In genomic region chr9:130824079-130824478, GRCh38 we compare ENCODE assay signal across 11 cellular contexts. TPM values are rescaled to one million over a fixed set of nuclear protein-coding genes. Genes with fewer than 3 reads are reported as not detected.
DNase-seq lines count a peak whose midpoint lies in the region; ATAC-seq, FAIRE-seq and TF ChIP-seq lines count a peak whose summit lies in the region.
"Had no signal": no experiment of that assay in that cellular context is flagged by ENCODE, and none has a peak within 500 bp of the region (broad histone marks: within the 10 kb centered on the region; RNA-seq: fewer than 3 reads in every experiment).

No MANE protein-coding gene starts in this region.

- no peaks in the 10 kb centered on the region for H3K79me2 ChIP-seq in K562 (ENCODE audit: control insufficient read depth, insufficient read depth, low read length)

- no peak for TF ChIP-seq RAD21 in K562 (CRISPR knock-in tag; conservative IDR thresholded peaks at IDR 0.05 in 1 of 2, IDR thresholded peaks at IDR 0.05 in 1 of 2)

- H4K20me1 ChIP-seq in K562 (replicated peaks; ENCODE audit: control insufficient read depth, insufficient read depth, low read length): peaks cover 4% of the 10 kb centered on the region; the same call in 1 of the 2 replicates

- no peak overlapping the region for H3K4me2 ChIP-seq in K562 (ENCODE audit: insufficient read depth, low read length)
- peak overlapping the region; percentile 79 for H3K4me2 ChIP-seq in skeletal muscle satellite cell (ENCODE audit: low read length)

- no peak overlapping the region for H3K4me3 Mint-ChIP-seq in activated naive CD4-positive, alpha-beta T cell treated with anti-CD3 and anti-CD28 coated beads for 36 hours

- peaks cover 6% of the 10 kb centered on the region for H3K36me3 Mint-ChIP-seq in activated naive CD4-positive, alpha-beta T cell treated with anti-CD3 and anti-CD28 coated beads for 36 hours (ENCODE audit: low read depth)

- peak overlapping the region; percentile 42; the same call in 1 of the 2 replicates for H3K27ac ChIP-seq in HEK293 (ENCODE audit: extremely low read depth, low read depth, low read length)
- peak overlapping the region; percentile 29; the same call in 1 of the 3 replicates for H3K27ac ChIP-seq in K562 (ENCODE audit: extremely low read depth, low read depth, low read length)
- H3K27ac ChIP-seq in iPS-20b (ENCODE audit: low read length): peak overlapping the region; percentile 77

- H3K9ac ChIP-seq in K562 (ENCODE audit: insufficient read depth in 1 of 2, low read depth in 2 of 2, low read length in 2 of 2): peak overlapping the region in 1 of 2 experiments; percentile 1; a peak in 1 of 4 replicates
- H3K9ac ChIP-seq in iPS-20b (ENCODE audit: low read depth, low read length): peak overlapping the region; percentile 60; the same call in 1 of the 2 replicates
- peak overlapping the region; percentile 59 for H3K9ac ChIP-seq in skeletal muscle satellite cell (ENCODE audit: low read depth, low read length)

- in situ Hi-C loops in K562 (cut with MboI): no loop called here

- TF ChIP-seq CTCF in HEK293 (tag by site-specific recombination; IDR thresholded peaks at IDR 0.05) (no peak), K562 (IDR thresholded peaks at IDR 0.05 in 2 of 3, conservative IDR thresholded peaks at IDR 0.05 in 1 of 3; ENCODE audit: insufficient read depth in 2 of 3, low read depth in 1 of 3, low read length in 3 of 3) (no peak)

- BruUV-seq in K562 (replicated peaks; lab: Mats Ljungman, UMichigan): no TSS peak

- DNase-seq in K562 (ENCODE audit: extremely low read depth in 1 of 4, low spot score in 3 of 4): no peak
- DNase-seq in activated naive CD4-positive, alpha-beta T cell treated with anti-CD3 and anti-CD28 coated beads for 36 hours: no peak
- DNase-seq: activated CD4-positive, alpha-beta T cell treated with anti-CD3 and anti-CD28 coated beads for 4 hours; COR-L47 had no signal

- no peak for TF ChIP-seq POLR2A in K562 (conservative IDR thresholded peaks at IDR 0.05)

- H3K9me3 Mint-ChIP-seq in activated naive CD4-positive, alpha-beta T cell treated with anti-CD3 and anti-CD28 coated beads for 36 hours: peaks cover 8% of the 10 kb centered on the region

- CTCF ChIA-PET in HEK293 (lab: Yijun Ruan, JAX): interaction anchor here (0.6 to 2.4 kb wide), 6 partner anchors 42 to 174 kb away, joined by 3 to 18 read pairs (median 6); no protein-coding TSS in a partner anchor
- CTCF ChIA-PET in K562 (lab: Yijun Ruan, JAX; ENCODE audit: low intra/inter-chr PET ratio): no interaction called here
- CTCF ChIA-PET in activated naive CD4-positive, alpha-beta T cell treated with anti-CD3 and anti-CD28 coated beads for 36 hours (lab: Charles Lee): interaction anchor here (0.6 to 0.7 kb wide), 2 partner anchors 9 to 123 kb away, joined by 3 to 4 read pairs; no protein-coding TSS in a partner anchor

- no peaks in the 10 kb centered on the region for H3K27me3 ChIP-seq in K562 (ENCODE audit: control insufficient read depth in 2 of 2, insufficient read depth in 2 of 2, low read length in 2 of 2)
- H3K27me3 ChIP-seq in iPS-20b (ENCODE audit: insufficient read depth, low read length): no peaks in the 10 kb centered on the region
- H3K27me3 ChIP-seq in skeletal muscle satellite cell (ENCODE audit: control insufficient read depth, insufficient read depth, low read length): no peaks in the 10 kb centered on the region

- TF ChIP-seq EP300 in K562 (IDR thresholded peaks at IDR 0.05; ENCODE audit: low read length): no peak

- H3K9me1 ChIP-seq in K562 (ENCODE audit: control insufficient read depth, insufficient read depth, low read length): peaks cover 5% of the 10 kb centered on the region

- H2AFZ ChIP-seq in K562 (ENCODE audit: low read depth, low read length): no peak overlapping the region

- H3K4me1 ChIP-seq in HEK293 (ENCODE audit: control insufficient read depth, insufficient read depth, low read length): no peaks in the 10 kb centered on the region
- H3K4me1 ChIP-seq in K562 (replicated peaks in 1 of 2; ENCODE audit: control insufficient read depth in 2 of 2, insufficient read depth in 2 of 2, low read length in 2 of 2): peaks cover 15 to 20% of the 10 kb centered on the region in 2 experiments
- H3K4me1 ChIP-seq in iPS-20b (ENCODE audit: insufficient read depth, low read length): peaks cover 32% of the 10 kb centered on the region; the same call in 1 of the 2 replicates
- H3K4me1 ChIP-seq in skeletal muscle satellite cell (ENCODE audit: control insufficient read depth, insufficient read depth, low read length): peaks cover 31% of the 10 kb centered on the region

- no peaks in the 10 kb centered on the region for H3K27me3 Mint-ChIP-seq in activated naive CD4-positive, alpha-beta T cell treated with anti-CD3 and anti-CD28 coated beads for 36 hours (ENCODE audit: low read depth)

- 56% methylated on average over 2 of the region's 2 CpGs for WGBS in K562 (ENCODE audit: insufficient coverage, low coverage, missing lambda C conversion rate)

- H3K9me3 ChIP-seq in HEK293 (ENCODE audit: control insufficient read depth, insufficient read depth, low read depth, low read length) (no peaks in the 10 kb centered on the region), K562 (replicated peaks; ENCODE audit: control insufficient read depth, insufficient read depth, low read depth, low read length) (peaks cover 7% of the 10 kb centered on the region; the same call in 1 of the 2 replicates), iPS-20b (ENCODE audit: insufficient read depth, low read depth, low read length) (no peaks in the 10 kb centered on the region; the same call in 1 of the 2 replicates), skeletal muscle satellite cell (replicated peaks; ENCODE audit: low read length) (no peaks in the 10 kb centered on the region)

- H3K36me3 ChIP-seq in HEK293 (ENCODE audit: control insufficient read depth in 2 of 2, insufficient read depth in 1 of 2, low read length in 2 of 2) (no peaks in the 10 kb centered on the region), K562 (ENCODE audit: control insufficient read depth, insufficient read depth, low read length) (peaks cover 17% of the 10 kb centered on the region; the same call in 1 of the 3 replicates), iPS-20b (ENCODE audit: insufficient read depth, low read depth, low read length) (no peaks in the 10 kb centered on the region), skeletal muscle satellite cell (ENCODE audit: insufficient read depth, low read length) (no peaks in the 10 kb centered on the region)

- H3K4me3 ChIP-seq in HEK293 (ENCODE audit: low read depth, low read length) (no peak overlapping the region), K562 (no peak overlapping the region), iPS-20b (ENCODE audit: low read length) (peak overlapping the region; percentile 46; the same call in 1 of the 2 replicates), skeletal muscle satellite cell (ENCODE audit: low read length) (no peak overlapping the region)
- H3K4me3 ChIP-seq: lung had no signal

- POLR2A ChIA-PET in HEK293 (lab: Yijun Ruan, JAX): interaction anchor here (1.8 to 2.2 kb wide), 2 partner anchors 10 kb away, joined by 5 to 17 read pairs; partner anchors contain the start of gene ABL1
- POLR2A ChIA-PET in K562 (lab: Yijun Ruan, JAX): interaction anchor here (0.6 to 10.7 kb wide), 23 partner anchors 9 to 390 kb away, joined by 3 to 125 read pairs (median 5); no protein-coding TSS in a partner anchor

- FAIRE-seq in K562 (lab: Jason Lieb, UNC): no peak

- intact Hi-C loops in K562 (cut with micrococcal nuclease): loop anchor here (2.0 kb wide), 1 partner anchor 43 kb away; no protein-coding TSS in a partner anchor
- intact Hi-C loops in activated naive CD4-positive, alpha-beta T cell treated with anti-CD3 and anti-CD28 coated beads for 36 hours (cut with micrococcal nuclease): no loop called here

- no peak overlapping the region for H3K27ac Mint-ChIP-seq in activated naive CD4-positive, alpha-beta T cell treated with anti-CD3 and anti-CD28 coated beads for 36 hours

- peak; percentile 38 for ATAC-seq in K562
- ATAC-seq in HG02678 (IDR thresholded peaks at IDR 0.05; ENCODE audit: unreplicated experiment): no peak
- ATAC-seq in GM19035 (IDR thresholded peaks at IDR 0.05; ENCODE audit: unreplicated experiment): no peak
- no peak for ATAC-seq in GM18498 (IDR thresholded peaks at IDR 0.05; ENCODE audit: unreplicated experiment)

- H3K4me1 Mint-ChIP-seq in activated naive CD4-positive, alpha-beta T cell treated with anti-CD3 and anti-CD28 coated beads for 36 hours (ENCODE audit: low read depth): peaks cover 1% of the 10 kb centered on the region

TF ChIP-seq in HEK293, 187 proteins besides CTCF, POLR2A, EP300 and RAD21 (continues in another document):
- TF ChIP-seq ZNF544 (tag by site-specific recombination; IDR thresholded peaks at IDR 0.05): no peak

TF ChIP-seq in K562, 482 proteins besides CTCF, POLR2A, EP300 and RAD21:
- no peak for TF ChIP-seq MIER1 (IDR thresholded peaks at IDR 0.05; ENCODE audit: low read depth)

RNA-seq across cellular contexts. Expression of gene ABL1, which starts 11.0 kb away (rescaled TPM):
- 105 and 142 TPM in 2 replicates for total RNA-seq in K562 (2011; cell fraction: chromatin; rRNA removed; ENCODE audit: low replicate concordance)
- 81.7 and 83.9 TPM in 2 replicates for total RNA-seq in K562 (2011; cell fraction: nucleolus; rRNA removed)
- 75.2 and 77.0 TPM in 2 replicates for total RNA-seq in K562 (2011; cell fraction: nucleoplasm; rRNA removed)
- 45.1 and 61.3 TPM in 2 replicates for total RNA-seq in K562 (2014; rRNA removed)
- total RNA-seq in K562 (2014; rRNA removed; fragmentation: Illumina TruSeq; extraction: Trizol): 28.6 and 30.2 TPM in 2 replicates
- 37.8 and 41.0 TPM in 2 replicates for total RNA-seq in K562 (2015; rRNA removed; fragmentation: Illumina TruSeq; extraction: Trizol)
- 124 and 130 TPM in 2 replicates for total RNA-seq in K562 (2021)
- 26.0 and 35.7 TPM in 2 replicates for polyA plus RNA-seq in K562 (2011; rRNA removed)
- 44.5 and 48.8 TPM in 2 replicates for polyA plus RNA-seq in K562 (2011; cell fraction: cytosol; rRNA removed)
- polyA plus RNA-seq in K562 (2011; cell fraction: nucleus; rRNA removed): 51.1 and 57.1 TPM in 2 replicates
- 65.2 and 79.7 TPM in 2 replicates for polyA plus RNA-seq in K562 (2012)
- polyA plus RNA-seq in K562 (2014; fragmentation: Illumina TruSeq; extraction: Trizol): 64.0 and 77.9 TPM in 2 replicates
- polyA plus RNA-seq in K562 (2014; fragmentation: Nextera tagmentation; extraction: Ambion mirVana): 1 to 10 TPM; 1.5 to 1.6 TPM
- polyA plus RNA-seq in K562 (2014; rRNA removed): 59.7 and 60.0 TPM in 2 replicates
- polyA minus RNA-seq in K562 (2011; rRNA and poly(A)+ RNA removed): 64.2 and 66.3 TPM in 2 replicates
- 93.5 and 149 TPM in 2 replicates for polyA minus RNA-seq in K562 (2011; cell fraction: cytosol; rRNA and poly(A)+ RNA removed)
- 21.7 and 40.1 TPM in 2 replicates for polyA minus RNA-seq in K562 (2011; cell fraction: nucleus; rRNA and poly(A)+ RNA removed)
- total RNA-seq in skeletal muscle satellite cell (2012; rRNA removed): 83.4 and 89.8 TPM in 2 replicates
- 10 to 100 TPM; 25.7 to 26.1 TPM for total RNA-seq in activated naive CD4-positive, alpha-beta T cell treated with anti-CD3 and anti-CD28 coated beads for 36 hours

Comparison
In these comparisons a context has a peak if more than half of its experiments do, and no peak if none do; other contexts are left out.
1. Of the 44 proteins assayed by ChIP-seq in both K562 and HEK293: peak only in K562: none; only in HEK293: ZBTB17; in both: none; in neither: 43.